ENCODE assay signal across 23 cellular contexts in the genomic region with DNA sequence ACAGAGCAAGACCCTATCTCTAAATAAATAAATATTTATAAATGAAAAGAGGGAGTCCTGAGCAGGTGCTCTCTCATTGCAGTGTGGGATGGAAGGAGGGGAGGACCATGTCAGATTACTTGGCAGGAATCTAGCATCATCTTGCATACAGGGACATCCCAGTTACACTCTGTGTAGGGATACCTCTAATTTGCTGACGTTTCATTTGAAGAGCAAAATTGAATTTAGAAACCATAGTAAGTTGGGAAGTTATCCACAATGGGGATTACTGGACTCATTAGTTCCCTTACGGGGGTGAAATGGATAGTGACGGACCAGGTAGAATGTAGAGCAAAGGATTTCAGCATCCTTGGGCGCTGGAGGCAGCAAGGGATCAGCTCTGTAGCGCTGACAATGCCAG.
"Had no signal": no experiment of that assay in that cellular context is flagged by ENCODE, and none has a peak within 500 bp of the region (broad histone marks: within the 10 kb centered on the region; RNA-seq: fewer than 3 reads in every experiment).

No MANE protein-coding gene starts in this region.

- H3K4me3 ChIP-seq: hepatocyte, psoas muscle, spleen had no signal

- H3K27ac Mint-ChIP-seq: dendritic cell treated with granulocyte-macrophage colony-stimulating factor and Interleukin-4, amounts not matched to agents 40 ng/mL and 50 ng/mL, for 4 days; stimulated activated naive B cell treated with anti-CD40 and anti-IgM and Interleukin-4, amounts not matched to agents 10 μg/mL and 1 μg/mL and 100 μg/mL, for 72 hours; type B pancreatic cell had no signal

- H3K9me3 Mint-ChIP-seq: dendritic cell treated with granulocyte-macrophage colony-stimulating factor and Interleukin-4, amounts not matched to agents 40 ng/mL and 50 ng/mL, for 4 days; nephron; stimulated activated naive B cell treated with anti-CD40 and anti-IgM and Interleukin-4, amounts not matched to agents 10 μg/mL and 1 μg/mL and 100 μg/mL, for 72 hours; stimulated activated naive CD8-positive, alpha-beta T cell treated with anti-CD3 and anti-CD28 coated beads, Interleukin-15, amount 100 ng/mL, for 72 hours; type B pancreatic cell had no signal

- H3K9ac ChIP-seq: parathyroid adenoma had no signal

- ATAC-seq: foreskin keratinocyte; psoas muscle; sciatic nerve; stimulated activated naive B cell treated with anti-CD40 and anti-IgM and Interleukin-4, amounts not matched to agents 10 μg/mL and 1 μg/mL and 100 μg/mL, for 72 hours; stimulated activated naive CD8-positive, alpha-beta T cell treated with anti-CD3 and anti-CD28 coated beads, Interleukin-15, amount 100 ng/mL, for 72 hours had no signal

- H3K27ac ChIP-seq: foreskin keratinocyte, parathyroid adenoma, psoas muscle, spleen had no signal

- H3K4me2 ChIP-seq: hepatocyte had no signal

- H3K27me3 Mint-ChIP-seq: dendritic cell treated with granulocyte-macrophage colony-stimulating factor and Interleukin-4, amounts not matched to agents 40 ng/mL and 50 ng/mL, for 4 days; naive B cell; stimulated activated naive B cell treated with anti-CD40 and anti-IgM and Interleukin-4, amounts not matched to agents 10 μg/mL and 1 μg/mL and 100 μg/mL, for 72 hours; stimulated activated naive CD8-positive, alpha-beta T cell treated with anti-CD3 and anti-CD28 coated beads, Interleukin-15, amount 100 ng/mL, for 72 hours; type B pancreatic cell had no signal

- H2AFZ ChIP-seq: hepatocyte, parathyroid adenoma had no signal

- DNase-seq: erythroblast; foreskin keratinocyte; kidney glomerular epithelial cell; mesendoderm; naive B cell; occipital lobe; psoas muscle; retina; spleen; stimulated activated CD4-positive, alpha-beta T cell treated with anti-CD3 and anti-CD28 coated beads, Interleukin-15, amount 100 ng/mL, for 24 hours; stimulated activated CD4-positive, alpha-beta T cell treated with anti-CD3 and anti-CD28 coated beads, Interleukin-1b, Interleukin-23, amount 100 ng/mL, for 48 hours; stimulated activated CD4-positive, alpha-beta T cell treated with anti-CD3 and anti-CD28 coated beads, Interleukin-4, amount 100 ng/mL, for 24 hours; stimulated activated naive B cell treated with anti-CD40 and anti-IgM and Interleukin-4, amounts not matched to agents 10 μg/mL and 1 μg/mL and 100 μg/mL, for 72 hours; stimulated activated naive CD8-positive, alpha-beta T cell treated with anti-CD3 and anti-CD28 coated beads, Interleukin-15, amount 100 ng/mL, for 72 hours had no signal

- H3K9me3 ChIP-seq: psoas muscle had no signal

- FAIRE-seq: colon, endothelial cell of umbilical vein, urothelium cell line had no signal

- H3K4me3 Mint-ChIP-seq: dendritic cell treated with granulocyte-macrophage colony-stimulating factor and Interleukin-4, amounts not matched to agents 40 ng/mL and 50 ng/mL, for 4 days; nephron; stimulated activated naive B cell treated with anti-CD40 and anti-IgM and Interleukin-4, amounts not matched to agents 10 μg/mL and 1 μg/mL and 100 μg/mL, for 72 hours; stimulated activated naive CD8-positive, alpha-beta T cell treated with anti-CD3 and anti-CD28 coated beads, Interleukin-15, amount 100 ng/mL, for 72 hours; type B pancreatic cell had no signal

- H3K27me3 ChIP-seq: foreskin keratinocyte, hepatocyte, spleen had no signal
